8 cellular contexts compared by ENCODE assay signal in the genomic region with DNA sequence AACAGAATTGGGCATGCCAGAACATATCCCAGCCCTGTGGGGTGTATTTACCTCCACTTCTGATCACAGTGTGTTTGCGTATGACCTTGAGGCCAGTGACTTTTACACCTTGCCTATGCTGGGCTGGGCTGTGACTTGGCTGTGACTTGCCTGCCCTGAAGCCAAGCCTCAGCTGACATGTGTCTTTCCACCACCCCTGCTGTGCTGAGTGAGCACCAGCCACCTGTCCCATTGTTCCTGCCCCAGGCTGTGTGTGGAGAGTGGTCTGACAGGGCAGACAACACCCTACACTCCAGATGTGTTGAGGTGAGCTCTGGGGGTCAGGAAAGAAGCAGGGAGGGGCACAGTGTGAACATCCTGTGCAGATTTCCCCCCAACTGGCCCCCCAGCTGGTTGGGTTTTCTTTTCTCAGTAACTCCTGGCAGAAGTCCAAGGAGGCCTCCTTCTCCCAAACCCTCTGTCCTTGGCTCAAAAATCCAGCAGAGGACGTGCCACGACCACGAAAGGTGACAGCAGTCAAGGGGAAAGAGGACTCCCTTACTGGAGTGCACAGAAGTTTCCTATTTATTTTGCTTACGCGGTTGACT. TPM values are rescaled to one million over a fixed set of nuclear protein-coding genes. Genes with fewer than 3 reads are reported as not detected.
DNase-seq lines count a peak whose midpoint lies in the region; ATAC-seq, FAIRE-seq and TF ChIP-seq lines count a peak whose summit lies in the region.

No MANE protein-coding gene starts in this region.

- TF ChIP-seq EP300 in HepG2 (IDR thresholded peaks at IDR 0.05; ENCODE audit: low read depth in 2 of 2, low read length in 2 of 2) = no peak
- TF ChIP-seq EP300 in HepG2 (CRISPR knock-in tag; IDR thresholded peaks at IDR 0.05; ENCODE audit: borderline replicate concordance) = no peak

- H3K4me1 ChIP-seq in adrenal gland (replicated peaks in 1 of 2) (no peaks in the 10 kb centered on the region), HepG2 (ENCODE audit: insufficient read depth, low read length) (peaks cover 52% of the 10 kb centered on the region)

- intact Hi-C loops in adrenal gland (cut with DNase I) = no loop called here
- intact Hi-C loops in HepG2 (cut with micrococcal nuclease; ENCODE audit: unreplicated experiment) = loop anchor here (1.0 kb wide), 2 partner anchors 47 to 73 kb away; no protein-coding TSS in a partner anchor

- BruUV-seq in HepG2 (replicated peaks; lab: Mats Ljungman, UMichigan) = no TSS peak

- H3K36me3 ChIP-seq in adrenal gland (replicated peaks in 1 of 2) (no peaks in the 10 kb centered on the region), HepG2 (replicated peaks in 1 of 2; ENCODE audit: control insufficient read depth in 1 of 2, insufficient read depth in 2 of 2, low read length in 2 of 2) (no peaks in the 10 kb centered on the region)

- FAIRE-seq in HepG2 (lab: Jason Lieb, UNC) = peak; percentile 48

- CTCF ChIA-PET in HepG2 (lab: Yijun Ruan, JAX; ENCODE audit: low intra/inter-chr PET ratio, low total read pairs) = interaction anchor here (1.1 to 2.2 kb wide), 2 partner anchors 46 to 73 kb away, joined by 7 to 17 read pairs; no protein-coding TSS in a partner anchor

- no peak for TF ChIP-seq POLR2A in adrenal gland (IDR thresholded peaks at IDR 0.05)
- no peak for TF ChIP-seq POLR2A in HepG2 (IDR thresholded peaks at IDR 0.05; ENCODE audit: insufficient read depth in 1 of 2, low read depth in 2 of 2, low read length in 2 of 2)

- in situ Hi-C loops in HepG2 (cut with HindIII; ENCODE audit: extremely low pct_ligation_motif_present, low pct_unique_long_range_greater_than_20kb) = no loop called here

- H4K20me1 ChIP-seq in HepG2 (ENCODE audit: insufficient read depth, low read length) = no peaks in the 10 kb centered on the region

- POLR2A ChIA-PET in HepG2 (lab: Yijun Ruan, JAX) = no interaction called here

- H3K9ac ChIP-seq in HepG2 (ENCODE audit: insufficient read depth, low read depth, low read length) = no peak overlapping the region

- no peaks in the 10 kb centered on the region for H3K79me2 ChIP-seq in HepG2 (ENCODE audit: insufficient read depth, low read length)

- TF ChIP-seq CTCF in adrenal gland (IDR thresholded peaks at IDR 0.05) = peak in 5 of 6 experiments; percentile 44 to 57 (median 53)
- TF ChIP-seq CTCF in HepG2 (CRISPR knock-in tag; IDR thresholded peaks at IDR 0.05) = peak; percentile 87

- TF ChIP-seq RAD21 in HepG2 (CRISPR knock-in tag; IDR thresholded peaks at IDR 0.05) = peak; percentile 75

- no peaks in the 10 kb centered on the region for H3K9me3 ChIP-seq in adrenal gland (replicated peaks in 1 of 3)
- H3K9me3 ChIP-seq in HepG2 (ENCODE audit: low read length) = no peaks in the 10 kb centered on the region

- no peak overlapping the region for H3K27ac ChIP-seq in adrenal gland
- no peak overlapping the region for H3K27ac ChIP-seq in HepG2 (ENCODE audit: extremely low read length, insufficient read depth, low read length)

- H3K4me3 ChIP-seq in adrenal gland (no peak overlapping the region), HepG2 (replicated peaks in 1 of 3; ENCODE audit: insufficient read depth in 1 of 3, low read depth in 2 of 3, low read length in 3 of 3) (peak overlapping the region in 1 of 3 experiments; percentile 17; a peak in 1 of 6 replicates)

- ATAC-seq in HepG2 (peak; percentile 25), GM18907 (IDR thresholded peaks at IDR 0.05; ENCODE audit: unreplicated experiment) (no peak)

- 41 to 45% (median 42%) methylated on average over 6 of the region's 6 CpGs for WGBS in adrenal gland, 4 donors
- WGBS in HepG2 (ENCODE audit: low lambda C conversion rate) = 33% methylated on average over 6 of the region's 6 CpGs

- no peaks in the 10 kb centered on the region for H3K27me3 ChIP-seq in adrenal gland
- 0 out of 5 replicates have a peak, but pooled peaks cover 0 to 4% of the 10 kb centered on the region in 2 experiments for H3K27me3 ChIP-seq in HepG2 (ENCODE audit: control insufficient read depth in 1 of 2, insufficient read depth in 2 of 2, low read length in 2 of 2)

- no peak overlapping the region for H2AFZ ChIP-seq in HepG2 (ENCODE audit: low read length)

- H3K4me2 ChIP-seq in HepG2 (ENCODE audit: low read depth, low read length) = peak overlapping the region; percentile 26

- DNase-seq in Daoy (ENCODE audit: low read depth) (peak; percentile 70), NCI-H1092 (lab: John Stamatoyannopoulos, UW) (peak; percentile 65), adrenal gland (peak; percentile 30 to 71 (median 62)), HepG2 (ENCODE audit: low spot score) (peak; percentile 69), activated gamma-delta T cell treated with Interleukin-2 at 50 U/mL for 16 hours (no peak)
- no peak for DNase-seq in stimulated activated CD4-positive, alpha-beta T cell treated with anti-CD3 and anti-CD28 coated beads, Interleukin-4, amount 100 ng/mL, for 24 hours
- no peak for DNase-seq in effector CD4-positive, alpha-beta T cell

TF ChIP-seq in HepG2, 621 proteins besides CTCF, POLR2A, EP300 and RAD21 (continues in another document):
- TF ChIP-seq ZNF33B (CRISPR knock-in tag; IDR thresholded peaks at IDR 0.05) (peak; percentile 69; the same call in 1 of the 2 replicates), SP140L (CRISPR knock-in tag; IDR thresholded peaks at IDR 0.05; ENCODE audit: borderline replicate concordance) (no peak), YEATS2 (CRISPR knock-in tag; IDR thresholded peaks at IDR 0.05; ENCODE audit: borderline replicate concordance) (no peak), RFXANK (CRISPR knock-in tag; IDR thresholded peaks at IDR 0.05) (no peak), ZFP37 (CRISPR knock-in tag; IDR thresholded peaks at IDR 0.05; ENCODE audit: borderline replicate concordance) (no peak), FOXJ3 (CRISPR knock-in tag; IDR thresholded peaks at IDR 0.05; ENCODE audit: borderline replicate concordance) (no peak)
- TF ChIP-seq, protein P1, sequence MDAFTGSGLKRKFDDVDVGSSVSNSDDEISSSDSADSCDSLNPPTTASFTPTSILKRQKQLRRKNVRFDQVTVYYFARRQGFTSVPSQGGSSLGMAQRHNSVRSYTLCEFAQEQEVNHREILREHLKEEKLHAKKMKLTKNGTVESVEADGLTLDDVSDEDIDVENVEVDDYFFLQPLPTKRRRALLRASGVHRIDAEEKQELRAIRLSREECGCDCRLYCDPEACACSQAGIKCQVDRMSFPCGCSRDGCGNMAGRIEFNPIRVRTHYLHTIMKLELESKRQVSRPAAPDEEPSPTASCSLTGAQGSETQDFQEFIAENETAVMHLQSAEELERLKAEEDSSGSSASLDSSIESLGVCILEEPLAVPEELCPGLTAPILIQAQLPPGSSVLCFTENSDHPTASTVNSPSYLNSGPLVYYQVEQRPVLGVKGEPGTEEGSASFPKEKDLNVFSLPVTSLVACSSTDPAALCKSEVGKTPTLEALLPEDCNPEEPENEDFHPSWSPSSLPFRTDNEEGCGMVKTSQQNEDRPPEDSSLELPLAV (CRISPR knock-in tag; conservative IDR thresholded peaks at IDR 0.05; ENCODE audit: low read depth) = 0 out of 2 replicates have a peak, but pooled peaks have one; percentile 74
- TF ChIP-seq, protein P2, sequence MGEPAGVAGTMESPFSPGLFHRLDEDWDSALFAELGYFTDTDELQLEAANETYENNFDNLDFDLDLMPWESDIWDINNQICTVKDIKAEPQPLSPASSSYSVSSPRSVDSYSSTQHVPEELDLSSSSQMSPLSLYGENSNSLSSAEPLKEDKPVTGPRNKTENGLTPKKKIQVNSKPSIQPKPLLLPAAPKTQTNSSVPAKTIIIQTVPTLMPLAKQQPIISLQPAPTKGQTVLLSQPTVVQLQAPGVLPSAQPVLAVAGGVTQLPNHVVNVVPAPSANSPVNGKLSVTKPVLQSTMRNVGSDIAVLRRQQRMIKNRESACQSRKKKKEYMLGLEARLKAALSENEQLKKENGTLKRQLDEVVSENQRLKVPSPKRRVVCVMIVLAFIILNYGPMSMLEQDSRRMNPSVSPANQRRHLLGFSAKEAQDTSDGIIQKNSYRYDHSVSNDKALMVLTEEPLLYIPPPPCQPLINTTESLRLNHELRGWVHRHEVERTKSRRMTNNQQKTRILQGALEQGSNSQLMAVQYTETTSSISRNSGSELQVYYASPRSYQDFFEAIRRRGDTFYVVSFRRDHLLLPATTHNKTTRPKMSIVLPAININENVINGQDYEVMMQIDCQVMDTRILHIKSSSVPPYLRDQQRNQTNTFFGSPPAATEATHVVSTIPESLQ (CRISPR knock-in tag; conservative IDR thresholded peaks at IDR 0.05) = no peak

RNA-seq across cellular contexts. Expression of a gene that starts 5.1 kb away (rescaled TPM):
- 13.1 and 14.6 TPM in 2 replicates for total RNA-seq in Daoy (2014; rRNA removed; shearing (Covaris generic))
- 10 to 100 TPM in 5 of 8 donors, 1 to 10 TPM in 3; 1.3 to 48.2 (median 15.7) TPM for total RNA-seq in adrenal gland
- polyA plus RNA-seq in adrenal gland = 1 to 10 TPM; 4.1 to 5.1 (median 4.3) TPM
- total RNA-seq in HepG2 (2016; rRNA removed; fragmentation: Illumina TruSeq; extraction: Trizol) = 12.8 and 21.1 TPM in 2 replicates
- total RNA-seq in HepG2 (2016; cell fraction: cytosol; rRNA removed; fragmentation: Illumina TruSeq; extraction: Trizol; ENCODE audit: low read depth) = 1.9 and 2.5 TPM in 2 replicates
- total RNA-seq in HepG2 (2016; cell fraction: insoluble cytoplasmic fraction; rRNA removed; fragmentation: Illumina TruSeq; extraction: Trizol) = 12.1 and 21.6 TPM in 2 replicates
- total RNA-seq in HepG2 (2016; cell fraction: membrane; rRNA removed; fragmentation: Illumina TruSeq; extraction: Trizol) = 8.0 and 8.1 TPM in 2 replicates
- total RNA-seq in HepG2 (2016; cell fraction: nucleus; rRNA removed; fragmentation: Illumina TruSeq; extraction: Trizol) = 23.7 and 29.0 TPM in 2 replicates
- polyA plus RNA-seq in HepG2 (2011; rRNA removed) = 7.3 and 10.2 TPM in 2 replicates
- 4.5 and 5.9 TPM in 2 replicates for polyA plus RNA-seq in HepG2 (2011; cell fraction: cytosol; rRNA removed)
- polyA plus RNA-seq in HepG2 (2011; cell fraction: nucleus; rRNA removed) = 20.0 and 20.1 TPM in 2 replicates
- polyA plus RNA-seq in HepG2 (2012) = 7.0 and 9.7 TPM in 2 replicates
- 2.3 TPM in 2 replicates for polyA plus RNA-seq in HepG2 (2016; cell fraction: cytosol; fragmentation: Illumina TruSeq; extraction: Trizol; ENCODE audit: low read depth)
- 11.0 and 14.2 TPM in 2 replicates for polyA plus RNA-seq in HepG2 (2016; cell fraction: insoluble cytoplasmic fraction; fragmentation: Illumina TruSeq; extraction: Trizol; ENCODE audit: low read depth)
- 4.7 and 6.6 TPM in 2 replicates for polyA plus RNA-seq in HepG2 (2016; cell fraction: membrane; fragmentation: Illumina TruSeq; extraction: Trizol; ENCODE audit: low read depth)
- polyA plus RNA-seq in HepG2 (2016; cell fraction: nucleus; fragmentation: Illumina TruSeq; extraction: Trizol; ENCODE audit: insufficient read depth, low read depth) = 46.6 and 48.2 TPM in 2 replicates
- 14.5 and 38.6 TPM in 2 replicates for polyA minus RNA-seq in HepG2 (2011; rRNA and poly(A)+ RNA removed; ENCODE audit: low replicate concordance)
- 10.7 and 11.0 TPM in 2 replicates for polyA minus RNA-seq in HepG2 (2011; cell fraction: cytosol; rRNA and poly(A)+ RNA removed)
- polyA minus RNA-seq in HepG2 (2011; cell fraction: nucleus; rRNA and poly(A)+ RNA removed) = 5.8 and 7.5 TPM in 2 replicates

Comparison
In these comparisons a context has a peak if more than half of its experiments do, and no peak if none do; other contexts are left out.
1. DNase-seq: peak in Daoy (single experiment), NCI-H1092 (single experiment), adrenal gland (7 of 7) and HepG2 (single experiment); none in stimulated activated CD4-positive, alpha-beta T cell treated with anti-CD3 and anti-CD28 coated beads, Interleukin-4, amount 100 ng/mL, for 24 hours (single experiment), activated gamma-delta T cell treated with Interleukin-2 at 50 U/mL for 16 hours (single experiment) and effector CD4-positive, alpha-beta T cell (single experiment).